ENCODE assay signal across 10 cellular contexts in the genomic region with DNA sequence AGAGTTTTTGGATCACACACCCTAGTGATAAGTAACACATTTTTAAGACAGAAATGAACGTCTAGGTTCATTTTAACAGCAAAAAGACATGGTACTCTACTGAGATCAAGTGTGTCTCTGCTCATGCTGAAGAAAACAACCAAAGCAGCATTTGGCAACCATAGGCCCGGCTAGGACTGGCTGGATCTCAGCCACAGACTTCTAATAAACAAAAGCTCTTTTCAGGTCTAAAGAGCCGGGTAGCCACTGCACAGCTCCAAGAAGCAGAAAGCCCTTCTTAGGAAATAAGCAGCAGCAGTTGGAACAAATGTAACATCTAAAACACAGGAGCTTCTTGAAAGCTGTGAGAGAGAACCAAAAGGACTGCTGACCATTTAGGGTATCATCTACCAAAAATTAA. TPM values are rescaled to one million over a fixed set of nuclear protein-coding genes. Genes with fewer than 3 reads are reported as not detected.
DNase-seq lines count a peak whose midpoint lies in the region; ATAC-seq and TF ChIP-seq lines count a peak whose summit lies in the region.
"Had no signal": no experiment of that assay in that cellular context is flagged by ENCODE, and none has a peak within 500 bp of the region (broad histone marks: within the 10 kb centered on the region; RNA-seq: fewer than 3 reads in every experiment).

No MANE protein-coding gene starts in this region.

- H3K27ac ChIP-seq in SK-N-MC (peak overlapping the region; percentile 80; the same call in 1 of the 2 replicates), esophagus squamous epithelium (peak overlapping the region; percentile 6 to 82 (median 67)), mesodermal cell (ENCODE audit: low read depth, low read length, severe bottlenecking) (peak overlapping the region; percentile 52), temporal lobe (ENCODE audit: low read depth, low read length) (peak overlapping the region; percentile 86), PC-9 (no peak overlapping the region), foreskin keratinocyte (no peak overlapping the region)
- H3K27ac ChIP-seq: neutrophil had no signal

- POLR2A ChIA-PET in PC-9 (lab: Charles Lee; ENCODE audit: unreplicated experiment): no interaction called here

- H4K20me1 ChIP-seq in PC-9 (ENCODE audit: insufficient read depth): peaks cover 72% of the 10 kb centered on the region

- H3K36me3 ChIP-seq in SK-N-MC (ENCODE audit: insufficient read depth, low read length): peaks cover 33% of the 10 kb centered on the region
- peaks cover 0 to 40% (median 0%) of the 10 kb centered on the region in 3 donors for H3K36me3 ChIP-seq in esophagus squamous epithelium
- H3K36me3 ChIP-seq in mesodermal cell (ENCODE audit: control insufficient read depth, insufficient read depth, low read length): peaks cover 44% of the 10 kb centered on the region
- peaks cover 19% of the 10 kb centered on the region; the same call in 1 of the 2 replicates for H3K36me3 ChIP-seq in PC-9 (ENCODE audit: low read depth)

- H3K27me3 ChIP-seq in esophagus squamous epithelium: no peaks in the 10 kb centered on the region
- H3K27me3 ChIP-seq in PC-9 (ENCODE audit: insufficient read depth, low read depth): no peaks in the 10 kb centered on the region
- no peaks in the 10 kb centered on the region for H3K27me3 ChIP-seq in foreskin keratinocyte
- H3K27me3 ChIP-seq: neutrophil had no signal

- H3K4me3 Mint-ChIP-seq in activated naive CD8-positive, alpha-beta T cell treated with anti-CD3 and anti-CD28 coated beads, Interleukin-2, amount 50 U/mL, for 24 hours: no peak overlapping the region
- H3K4me3 Mint-ChIP-seq: activated T-cell treated with anti-CD3 and anti-CD28 coated beads, Interleukin-2, amount 50 U/mL, for 72 hours had no signal

- H3K4me1 Mint-ChIP-seq in activated naive CD8-positive, alpha-beta T cell treated with anti-CD3 and anti-CD28 coated beads, Interleukin-2, amount 50 U/mL, for 24 hours: peaks cover 31% of the 10 kb centered on the region

- H3K27ac Mint-ChIP-seq in activated naive CD8-positive, alpha-beta T cell treated with anti-CD3 and anti-CD28 coated beads, Interleukin-2, amount 50 U/mL, for 24 hours: no peak overlapping the region

- no peak for ATAC-seq in GM21619 (IDR thresholded peaks at IDR 0.05; ENCODE audit: unreplicated experiment)
- no peak for ATAC-seq in foreskin keratinocyte
- ATAC-seq in activated naive CD8-positive, alpha-beta T cell treated with anti-CD3 and anti-CD28 coated beads, Interleukin-2, amount 50 U/mL, for 24 hours: no peak
- ATAC-seq: activated T-cell treated with anti-CD3 and anti-CD28 coated beads, Interleukin-2, amount 50 U/mL, for 72 hours had no signal

- CTCF ChIA-PET in PC-9 (lab: Charles Lee): interaction anchor here (0.5 kb wide), 1 partner anchor 106 kb away, joined by 17 read pairs; no protein-coding TSS in a partner anchor

- TF ChIP-seq POLR2A in esophagus squamous epithelium (IDR thresholded peaks at IDR 0.05): no peak

- H3K9me3 Mint-ChIP-seq in activated naive CD8-positive, alpha-beta T cell treated with anti-CD3 and anti-CD28 coated beads, Interleukin-2, amount 50 U/mL, for 24 hours: no peaks in the 10 kb centered on the region
- H3K9me3 Mint-ChIP-seq: activated T-cell treated with anti-CD3 and anti-CD28 coated beads, Interleukin-2, amount 50 U/mL, for 72 hours had no signal

- TF ChIP-seq CTCF in esophagus squamous epithelium (IDR thresholded peaks at IDR 0.05): no peak
- no peak for TF ChIP-seq CTCF in PC-9 (conservative IDR thresholded peaks at IDR 0.05)
- TF ChIP-seq CTCF in foreskin keratinocyte (conservative IDR thresholded peaks at IDR 0.05): no peak

- peaks cover 18 to 83% (median 27%) of the 10 kb centered on the region in 3 donors for H3K4me1 ChIP-seq in esophagus squamous epithelium
- peaks cover 34% of the 10 kb centered on the region for H3K4me1 ChIP-seq in mesodermal cell (ENCODE audit: control insufficient read depth, insufficient read depth, low read length, poor library complexity, severe bottlenecking)
- H3K4me1 ChIP-seq in PC-9 (replicated peaks; ENCODE audit: insufficient read depth): peaks cover 5% of the 10 kb centered on the region; the same call in 1 of the 2 replicates
- peaks cover 4% of the 10 kb centered on the region for H3K4me1 ChIP-seq in foreskin keratinocyte

- H3K4me3 ChIP-seq in SK-N-MC (no peak overlapping the region), esophagus squamous epithelium (no peak overlapping the region), mesodermal cell (ENCODE audit: extremely low read depth, insufficient read depth, low read length, poor library complexity, severe bottlenecking) (no peak overlapping the region), PC-9 (no peak overlapping the region)

- intact Hi-C loops in esophagus squamous epithelium (cut with DNase I): no loop called here
- intact Hi-C loops in PC-9 (cut with micrococcal nuclease; ENCODE audit: unreplicated experiment): no loop called here

- no peaks in the 10 kb centered on the region for H3K27me3 Mint-ChIP-seq in activated naive CD8-positive, alpha-beta T cell treated with anti-CD3 and anti-CD28 coated beads, Interleukin-2, amount 50 U/mL, for 24 hours

- peaks cover 24% of the 10 kb centered on the region; the same call in 1 of the 2 replicates for H3F3A ChIP-seq in PC-9 (ENCODE audit: insufficient read depth, low read depth)

- H3K9me2 ChIP-seq in PC-9 (ENCODE audit: insufficient read depth): no peaks in the 10 kb centered on the region

- H3K9me3 ChIP-seq in SK-N-MC (ENCODE audit: low read depth, low read length): no peaks in the 10 kb centered on the region
- H3K9me3 ChIP-seq in esophagus squamous epithelium: no peaks in the 10 kb centered on the region
- H3K9me3 ChIP-seq in mesodermal cell (ENCODE audit: control insufficient read depth, low read length): no peaks in the 10 kb centered on the region
- H3K9me3 ChIP-seq in PC-9 (ENCODE audit: insufficient read depth, low read depth): no peaks in the 10 kb centered on the region
- H3K9me3 ChIP-seq: neutrophil had no signal

- H3K36me3 Mint-ChIP-seq in activated naive CD8-positive, alpha-beta T cell treated with anti-CD3 and anti-CD28 coated beads, Interleukin-2, amount 50 U/mL, for 24 hours (ENCODE audit: low read depth): peaks cover 24% of the 10 kb centered on the region

- H2AFZ ChIP-seq in PC-9: no peak overlapping the region

- WGBS in esophagus squamous epithelium, 2 donors: 15 to 21% methylated on average over 3 of the region's 3 CpGs
- WGBS in mesodermal cell (ENCODE audit: insufficient coverage in 2 of 2), 2 experiments: 73 to 82% methylated on average over 2 to 3 of the region's 3 CpGs

- BruUV-seq in PC-9 (replicated peaks; lab: Mats Ljungman, UMichigan): no TSS peak

- H3K4me2 ChIP-seq in PC-9: no peak overlapping the region

- H3K79me2 ChIP-seq in PC-9 (ENCODE audit: low read depth): peaks cover 49% of the 10 kb centered on the region

- no peak overlapping the region for H3K9ac ChIP-seq in SK-N-MC (ENCODE audit: insufficient read length)

- DNase-seq in SK-N-MC (ENCODE audit: low read depth, low spot score) (no peak), esophagus squamous epithelium (lab: John Stamatoyannopoulos, UW) (no peak), PC-9 (no peak), foreskin keratinocyte (no peak)
- DNase-seq in activated naive CD8-positive, alpha-beta T cell treated with anti-CD3 and anti-CD28 coated beads, Interleukin-2, amount 50 U/mL, for 24 hours: no peak

RNA-seq across cellular contexts. Expression of gene PITPNB, which starts 37.7 kb away (rescaled TPM):
- total RNA-seq in esophagus squamous epithelium (10 to 100 TPM; 26.4 to 68.9 (median 46.4) TPM), temporal lobe (39.3 TPM), PC-9 (2021) (37.1 and 49.6 TPM in 2 replicates), foreskin keratinocyte (68.8 and 71.9 TPM in 2 replicates)
- polyA plus RNA-seq in mesodermal cell (2013, experiment 1 of 2): 70.5 TPM
- 76.4 TPM for polyA plus RNA-seq in mesodermal cell (2013, experiment 2 of 2)
- 41.0 and 47.3 TPM in 2 replicates for polyA plus RNA-seq in foreskin keratinocyte

Comparison
In these comparisons a context has a peak if more than half of its experiments do, and no peak if none do; other contexts are left out.
1. H3K27ac ChIP-seq: peak in SK-N-MC (single experiment), esophagus squamous epithelium (4 of 4), mesodermal cell (single experiment) and temporal lobe (single experiment); none in PC-9 (single experiment) and foreskin keratinocyte (single experiment).